In genomic region chr1:13829152-13829769, GRCh38 we compare ENCODE assay signal across 17 cellular contexts.
DNase-seq lines count a peak whose midpoint lies in the region; ATAC-seq, FAIRE-seq and TF ChIP-seq lines count a peak whose summit lies in the region.
"Had no signal": no experiment of that assay in that cellular context is flagged by ENCODE, and none has a peak within 500 bp of the region (broad histone marks: within the 10 kb centered on the region; RNA-seq: fewer than 3 reads in every experiment).

No MANE protein-coding gene starts in this region.

- TF ChIP-seq CTCF in MCF 10A (IDR thresholded peaks at IDR 0.05; ENCODE audit: unreplicated experiment) (no peak), breast epithelium (IDR thresholded peaks at IDR 0.05) (no peak), Panc1 (IDR thresholded peaks at IDR 0.05) (no peak; the same call in 1 of the 2 replicates)

- H3K4me3 Mint-ChIP-seq in MCF 10A (ENCODE audit: unreplicated experiment) (no peak overlapping the region), immature natural killer cell (no peak overlapping the region)
- H3K4me3 Mint-ChIP-seq: activated T-helper 1 cell treated with anti-CD3 and anti-CD28 coated beads, Interleukin-12 subunit alpha, Interleukin-12 subunit beta, Interleukin-2, Interleukin-4 antibody, amounts not matched to agents 30 ng/mL and 10 ng/mL and 1 ng/mL, durations not matched to agents 14 hours and 24 hours and 36 hours; nephron had no signal

- H3K27me3 ChIP-seq in breast epithelium (no peaks in the 10 kb centered on the region), Panc1 (ENCODE audit: control insufficient read depth, insufficient read depth, low read length) (no peaks in the 10 kb centered on the region)

- no peak for TF ChIP-seq POLR2A in breast epithelium (IDR thresholded peaks at IDR 0.05)

- CTCF ChIA-PET in MCF 10A (lab: Yijun Ruan, JAX): interaction anchor here (0.5 to 2.0 kb wide), 8 partner anchors 120 to 1476 kb away, joined by 3 to 9 read pairs (median 4); no protein-coding TSS in a partner anchor
- CTCF ChIA-PET in Panc1 (lab: Charles Lee): interaction anchor here (1.0 kb wide), 1 partner anchor 134 kb away, joined by 4 read pairs; no protein-coding TSS in a partner anchor

- DNase-seq in MCF 10A (ENCODE audit: unreplicated experiment) (no peak), breast epithelium (ENCODE audit: low spot score in 2 of 2) (no peak), Panc1 (ENCODE audit: low read depth, low spot score) (no peak), left colon (peak; percentile 77 to 80), urothelium cell line (ENCODE audit: low spot score) (peak; percentile 8), immature natural killer cell (no peak), NCI-H2029 treated with DMSO at 0.1 percent for 48 hours (lab: John Stamatoyannopoulos, UW) (no peak)
- no peak for DNase-seq in activated CD4-positive, CD25-positive, alpha-beta regulatory T cell treated with anti-CD3 and anti-CD28 coated beads, Interleukin-2, amount 50 U/mL, for 72 hours
- DNase-seq: activated CD4-positive, alpha-beta T cell treated with anti-CD3 and anti-CD28 coated beads for 1 hour; effector memory CD4-positive, alpha-beta T cell had no signal

- H3K4me3 ChIP-seq in breast epithelium (peak overlapping the region in 1 of 3 donors; percentile 32), Panc1 (ENCODE audit: low read depth in 2 of 2, low read length in 2 of 2) (no peak overlapping the region)
- H3K4me3 ChIP-seq: GM23248, tibial artery had no signal

- POLR2A ChIA-PET in MCF 10A (lab: Yijun Ruan, JAX): interaction anchor here (0.7 to 1.1 kb wide), 2 partner anchors 13 to 131 kb away, joined by 3 read pairs; no protein-coding TSS in a partner anchor
- POLR2A ChIA-PET in Panc1 (lab: Charles Lee): no interaction called here

- no peak overlapping the region for H3K27ac ChIP-seq in breast epithelium
- H3K27ac ChIP-seq in Panc1 (ENCODE audit: low read length): no peak overlapping the region
- H3K27ac ChIP-seq: GM23248, tibial artery had no signal

- BruUV-seq in MCF 10A (replicated peaks; lab: Mats Ljungman, UMichigan) (no TSS peak), Panc1 (replicated peaks; lab: Mats Ljungman, UMichigan) (no TSS peak)

- H3K36me3 Mint-ChIP-seq in MCF 10A (ENCODE audit: insufficient read depth, unreplicated experiment) (peaks cover 6% of the 10 kb centered on the region), immature natural killer cell (peaks cover 0 to 4% (median 0%) of the 10 kb centered on the region in 3 donors)

- ATAC-seq in Panc1: 0 out of 2 replicates have a peak, but pooled peaks have one; percentile 24
- ATAC-seq in left colon: peak; percentile 76

- peaks cover 11% of the 10 kb centered on the region for H3K4me1 Mint-ChIP-seq in MCF 10A (ENCODE audit: insufficient read depth, unreplicated experiment)
- no peaks in the 10 kb centered on the region for H3K4me1 Mint-ChIP-seq in immature natural killer cell
- H3K4me1 Mint-ChIP-seq: nephron had no signal

- peaks cover 0 to 4% of the 10 kb centered on the region in 2 donors for H3K4me1 ChIP-seq in breast epithelium
- H3K4me1 ChIP-seq in Panc1 (ENCODE audit: control insufficient read depth, insufficient read depth, low read length): peaks cover 3% of the 10 kb centered on the region; the same call in 1 of the 2 replicates
- H3K4me1 ChIP-seq: tibial artery had no signal

- H3K9me3 ChIP-seq in breast epithelium (no peaks in the 10 kb centered on the region), Panc1 (ENCODE audit: control insufficient read depth, insufficient read depth, low read depth, low read length) (no peaks in the 10 kb centered on the region)
- H3K9me3 ChIP-seq: tibial artery had no signal

- H3K9me3 Mint-ChIP-seq in MCF 10A (ENCODE audit: unreplicated experiment) (no peaks in the 10 kb centered on the region), immature natural killer cell (no peaks in the 10 kb centered on the region)
- H3K9me3 Mint-ChIP-seq: activated T-helper 1 cell treated with anti-CD3 and anti-CD28 coated beads, Interleukin-12 subunit alpha, Interleukin-12 subunit beta, Interleukin-2, Interleukin-4 antibody, amounts not matched to agents 30 ng/mL and 10 ng/mL and 1 ng/mL, durations not matched to agents 14 hours and 24 hours and 36 hours; nephron had no signal

- no peak for FAIRE-seq in urothelium cell line (lab: Jason Lieb, UNC)
- FAIRE-seq: GM12891, GM19239, HTR-8/SVneo had no signal

- intact Hi-C loops in MCF 10A (cut with micrococcal nuclease): loop anchor here (1.0 to 10.0 kb wide), 3 partner anchors 131 to 364 kb away; no protein-coding TSS in a partner anchor
- intact Hi-C loops in breast epithelium (cut with DNase I; ENCODE audit: low total_unique reads): no loop called here
- intact Hi-C loops in Panc1 (cut with micrococcal nuclease; ENCODE audit: unreplicated experiment): loop anchor here (2.0 kb wide), 1 partner anchor 132 kb away; no protein-coding TSS in a partner anchor
- intact Hi-C loops in left colon (cut with DNase I, micrococcal nuclease): no loop called here

- H3K36me3 ChIP-seq in breast epithelium (no peaks in the 10 kb centered on the region), Panc1 (ENCODE audit: control insufficient read depth, insufficient read depth, low read length) (no peaks in the 10 kb centered on the region)

- H3K27ac Mint-ChIP-seq in MCF 10A (ENCODE audit: low read depth, unreplicated experiment) (peak overlapping the region; percentile 31), immature natural killer cell (no peak overlapping the region)
- H3K27ac Mint-ChIP-seq: activated T-helper 1 cell treated with anti-CD3 and anti-CD28 coated beads, Interleukin-12 subunit alpha, Interleukin-12 subunit beta, Interleukin-2, Interleukin-4 antibody, amounts not matched to agents 30 ng/mL and 10 ng/mL and 1 ng/mL, durations not matched to agents 14 hours and 24 hours and 36 hours; nephron had no signal

- in situ Hi-C loops in Panc1 (cut with HindIII; ENCODE audit: low pct_unique_long_range_greater_than_20kb, low sequenced_read_pairs): no loop called here

- H3K27me3 Mint-ChIP-seq in MCF 10A (ENCODE audit: insufficient read depth, unreplicated experiment): no peaks in the 10 kb centered on the region
- peaks cover 0 to 2% (median 1%) of the 10 kb centered on the region in 3 donors for H3K27me3 Mint-ChIP-seq in immature natural killer cell (ENCODE audit: low read depth in 3 of 3)

Comparison
In these comparisons a context has a peak if more than half of its experiments do, and no peak if none do; other contexts are left out.
1. intact Hi-C loops: an anchor here in MCF 10A (1.0 to 10.0 kb wide) and Panc1 (2.0 kb wide); none called in breast epithelium and left colon.
2. DNase-seq: peak in left colon (2 of 2) and urothelium cell line (single experiment); none in MCF 10A (single experiment), breast epithelium (0 of 2), Panc1 (single experiment), immature natural killer cell (0 of 3), NCI-H2029 treated with DMSO at 0.1 percent for 48 hours (single experiment) and activated CD4-positive, CD25-positive, alpha-beta regulatory T cell treated with anti-CD3 and anti-CD28 coated beads, Interleukin-2, amount 50 U/mL, for 72 hours (single experiment).